ENCODE assay signal across 31 cellular contexts in genomic region chr3:98058244-98058960, GRCh38. TPM values are rescaled to one million over a fixed set of nuclear protein-coding genes. Genes with fewer than 3 reads are reported as not detected.
DNase-seq lines count a peak whose midpoint lies in the region; ATAC-seq and TF ChIP-seq lines count a peak whose summit lies in the region.
"Had no signal": no experiment of that assay in that cellular context is flagged by ENCODE, and none has a peak within 500 bp of the region (broad histone marks: within the 10 kb centered on the region; RNA-seq: fewer than 3 reads in every experiment).

No MANE protein-coding gene starts in this region.

- CTCF ChIA-PET in activated CD4-positive, alpha-beta T cell treated with anti-CD3 and anti-CD28 coated beads for 36 hours (lab: Charles Lee): no interaction called here

- H2AFZ ChIP-seq in OCI-LY3 (ENCODE audit: low read depth, low read length): peak overlapping the region; percentile 67; the same call in 1 of the 2 replicates

- POLR2A ChIA-PET in activated CD4-positive, alpha-beta T cell treated with anti-CD3 and anti-CD28 coated beads for 36 hours (lab: Charles Lee): no interaction called here

- no peaks in the 10 kb centered on the region for H3K9me3 ChIP-seq in OCI-LY3 (ENCODE audit: insufficient read depth, low read length)
- no peaks in the 10 kb centered on the region for H3K9me3 ChIP-seq in adrenal gland (replicated peaks in 1 of 3)
- H3K9me3 ChIP-seq in prostate gland: no peaks in the 10 kb centered on the region
- H3K9me3 ChIP-seq: BLaER1, body of pancreas, upper lobe of right lung had no signal

- H3K4me3 Mint-ChIP-seq in activated CD4-positive, alpha-beta T cell treated with anti-CD3 and anti-CD28 coated beads for 36 hours: no peak overlapping the region
- H3K4me3 Mint-ChIP-seq: activated CD8-positive, alpha-beta T cell treated with anti-CD3 and anti-CD28 coated beads, Interleukin-2, amount 10 ng/mL, durations not matched to agents 7 days and 5 days; memory B cell had no signal

- TF ChIP-seq CTCF in HL-60 (IDR thresholded peaks at IDR 0.05; ENCODE audit: insufficient read depth, low read length): no peak
- TF ChIP-seq CTCF in OCI-LY3 (IDR thresholded peaks at IDR 0.05; ENCODE audit: low read depth, low read length): no peak
- no peak for TF ChIP-seq CTCF in choroid plexus epithelial cell (conservative IDR thresholded peaks at IDR 0.05; ENCODE audit: low read depth, low read length)
- no peak for TF ChIP-seq CTCF in adrenal gland (IDR thresholded peaks at IDR 0.05)
- no peak for TF ChIP-seq CTCF in prostate gland (IDR thresholded peaks at IDR 0.05)

- intact Hi-C loops in adrenal gland (cut with DNase I): no loop called here
- intact Hi-C loops in prostate gland (cut with DNase I): no loop called here
- intact Hi-C loops in activated CD4-positive, alpha-beta T cell treated with anti-CD3 and anti-CD28 coated beads for 36 hours (cut with DNase I, micrococcal nuclease): no loop called here

- no peaks in the 10 kb centered on the region for H3K36me3 Mint-ChIP-seq in activated CD4-positive, alpha-beta T cell treated with anti-CD3 and anti-CD28 coated beads for 36 hours (ENCODE audit: low read depth)
- H3K36me3 Mint-ChIP-seq: memory B cell had no signal

- H3K4me1 ChIP-seq in OCI-LY3 (ENCODE audit: low read length) (peaks cover 5% of the 10 kb centered on the region; the same call in 1 of the 2 replicates), adrenal gland (replicated peaks in 1 of 2) (no peaks in the 10 kb centered on the region), prostate gland (replicated peaks) (no peaks in the 10 kb centered on the region)
- H3K4me1 ChIP-seq: BLaER1, body of pancreas, upper lobe of right lung had no signal

- DNase-seq in CD1c-positive myeloid dendritic cell (ENCODE audit: extremely low spot score): peak; percentile 25
- DNase-seq in HL-60 (ENCODE audit: low read depth in 1 of 2, low spot score in 1 of 2): peak; percentile 61 to 76
- peak; percentile 57 for DNase-seq in choroid plexus epithelial cell (ENCODE audit: low read depth)
- DNase-seq in adrenal gland: no peak
- DNase-seq in prostate gland (ENCODE audit: low spot score): no peak
- DNase-seq in activated CD4-positive, alpha-beta T cell treated with anti-CD3 and anti-CD28 coated beads for 36 hours: no peak
- DNase-seq: activated CD8-positive, alpha-beta T cell treated with anti-CD3 and anti-CD28 coated beads, Interleukin-2, amount 10 ng/mL, durations not matched to agents 7 days and 5 days; activated effector memory CD4-positive, alpha-beta T cell treated with anti-CD3 and anti-CD28 coated beads, Interleukin-2, amount 50 U/mL, for 16 hours; activated T-cell treated with anti-CD3 and anti-CD28 coated beads for 4 hours; body of pancreas; COR-L47; DND-41; effector CD4-positive, alpha-beta T cell; IMR-90; left cardiac atrium; NCI-H2171 treated with DMSO at 0.1 percent for 48 hours; NCI-H69; SHP77 treated with DMSO at 0.1 percent for 48 hours; upper lobe of right lung had no signal

- H3K27ac Mint-ChIP-seq in activated CD4-positive, alpha-beta T cell treated with anti-CD3 and anti-CD28 coated beads for 36 hours: no peak overlapping the region
- H3K27ac Mint-ChIP-seq: activated CD8-positive, alpha-beta T cell treated with anti-CD3 and anti-CD28 coated beads, Interleukin-2, amount 10 ng/mL, durations not matched to agents 7 days and 5 days; memory B cell had no signal

- no peaks in the 10 kb centered on the region for H3K9me3 Mint-ChIP-seq in activated CD4-positive, alpha-beta T cell treated with anti-CD3 and anti-CD28 coated beads for 36 hours (ENCODE audit: low read depth)
- H3K9me3 Mint-ChIP-seq: memory B cell had no signal

- no peak for ATAC-seq in HG03045 (IDR thresholded peaks at IDR 0.05; ENCODE audit: unreplicated experiment)
- ATAC-seq in activated CD4-positive, alpha-beta T cell treated with anti-CD3 and anti-CD28 coated beads for 36 hours: no peak
- ATAC-seq: activated CD4-positive, CD25-positive, alpha-beta regulatory T cell treated with anti-CD3 and anti-CD28 coated beads, Interleukin-2, amount 50 U/mL, for 24 hours; activated CD8-positive, alpha-beta T cell treated with anti-CD3 and anti-CD28 coated beads, Interleukin-2, amount 10 ng/mL, durations not matched to agents 7 days and 5 days; body of pancreas; HCT116; left cardiac atrium; Panc1 had no signal

- no peaks in the 10 kb centered on the region for H3K79me2 ChIP-seq in OCI-LY3 (ENCODE audit: low read length)

- WGBS in adrenal gland, 4 donors: 35 to 45% (median 41%) methylated on average over 7 of the region's 7 CpGs
- WGBS in prostate gland: 44% methylated on average over 7 of the region's 7 CpGs

- H3K27me3 ChIP-seq in HL-60 (ENCODE audit: insufficient read depth, poor library complexity, severe bottlenecking) (no peaks in the 10 kb centered on the region), OCI-LY3 (ENCODE audit: low read depth, low read length) (no peaks in the 10 kb centered on the region), adrenal gland (no peaks in the 10 kb centered on the region), prostate gland (replicated peaks; ENCODE audit: insufficient read depth) (no peaks in the 10 kb centered on the region)
- H3K27me3 ChIP-seq: BLaER1, body of pancreas, upper lobe of right lung had no signal

- H3K9ac ChIP-seq in OCI-LY3 (ENCODE audit: low read length): no peak overlapping the region
- H3K9ac ChIP-seq: BLaER1 had no signal

- no peak overlapping the region for H3K4me3 ChIP-seq in HL-60 (replicated peaks; ENCODE audit: insufficient read depth, low read length)
- H3K4me3 ChIP-seq in OCI-LY3 (ENCODE audit: low read length): no peak overlapping the region
- H3K4me3 ChIP-seq in choroid plexus epithelial cell (ENCODE audit: low read depth, low read length): no peak overlapping the region
- no peak overlapping the region for H3K4me3 ChIP-seq in adrenal gland
- no peak overlapping the region for H3K4me3 ChIP-seq in prostate gland
- H3K4me3 ChIP-seq: BLaER1, body of pancreas, skin epidermis, upper lobe of right lung had no signal

- H3K4me2 ChIP-seq in OCI-LY3 (ENCODE audit: low read length): peak overlapping the region; percentile 5; the same call in 1 of the 2 replicates
- H3K4me2 ChIP-seq: BLaER1 had no signal

- no peaks in the 10 kb centered on the region for H3K4me1 Mint-ChIP-seq in activated CD4-positive, alpha-beta T cell treated with anti-CD3 and anti-CD28 coated beads for 36 hours
- H3K4me1 Mint-ChIP-seq: memory B cell had no signal

- H3K36me3 ChIP-seq in OCI-LY3 (replicated peaks; ENCODE audit: low read depth, low read length): no peaks in the 10 kb centered on the region
- H3K36me3 ChIP-seq in adrenal gland (replicated peaks in 1 of 2): no peaks in the 10 kb centered on the region
- no peaks in the 10 kb centered on the region for H3K36me3 ChIP-seq in prostate gland
- H3K36me3 ChIP-seq: BLaER1, upper lobe of right lung had no signal

- peaks cover 8% of the 10 kb centered on the region for H3K27me3 Mint-ChIP-seq in activated CD4-positive, alpha-beta T cell treated with anti-CD3 and anti-CD28 coated beads for 36 hours

- H3K27ac ChIP-seq in HL-60 (replicated peaks) (peak overlapping the region; percentile 29), OCI-LY3 (ENCODE audit: low read length) (no peak overlapping the region), adrenal gland (no peak overlapping the region), prostate gland (no peak overlapping the region)
- H3K27ac ChIP-seq: BLaER1, body of pancreas, skin epidermis, upper lobe of right lung had no signal

- TF ChIP-seq POLR2A in adrenal gland (IDR thresholded peaks at IDR 0.05) (no peak), prostate gland (IDR thresholded peaks at IDR 0.05) (no peak)

- H4K20me1 ChIP-seq in OCI-LY3 (ENCODE audit: insufficient read depth, low read length): no peaks in the 10 kb centered on the region
- H4K20me1 ChIP-seq: BLaER1 had no signal

RNA-seq across cellular contexts. Expression of gene GABRR3, which starts 23.3 kb away (rescaled TPM):
- total RNA-seq in adrenal gland (under 1 TPM in 1 of 8 donors, not detected in 7; under 0.01 TPM), prostate gland (under 1 TPM in 1 of 2 donors, not detected in 1; 0.34 TPM)
- polyA plus RNA-seq in adrenal gland: not detected
- not detected for total RNA-seq in activated CD4-positive, alpha-beta T cell treated with anti-CD3 and anti-CD28 coated beads for 36 hours
- total RNA-seq: A673; activated CD8-positive, alpha-beta T cell treated with anti-CD3 and anti-CD28 coated beads, Interleukin-2, amount 10 ng/mL, durations not matched to agents 7 days and 5 days; body of pancreas; epithelial cell of proximal tubule; fibroblast of villous mesenchyme; IMR-90; left cardiac atrium; myocyte; upper lobe of right lung had no signal
- polyA plus RNA-seq: IMR-90 had no signal

RNA-seq across cellular contexts. Expression of gene OR5AC2, which starts 28.6 kb away (rescaled TPM):
- total RNA-seq in adrenal gland (not detected), prostate gland (not detected)
- polyA plus RNA-seq in adrenal gland: not detected
- total RNA-seq in activated CD4-positive, alpha-beta T cell treated with anti-CD3 and anti-CD28 coated beads for 36 hours: not detected
- total RNA-seq: A673; activated CD8-positive, alpha-beta T cell treated with anti-CD3 and anti-CD28 coated beads, Interleukin-2, amount 10 ng/mL, durations not matched to agents 7 days and 5 days; body of pancreas; epithelial cell of proximal tubule; fibroblast of villous mesenchyme; IMR-90; left cardiac atrium; myocyte; upper lobe of right lung had no signal
- polyA plus RNA-seq: IMR-90 had no signal

Comparison
In these comparisons a context has a peak if more than half of its experiments do, and no peak if none do; other contexts are left out.
1. DNase-seq: peak in CD1c-positive myeloid dendritic cell (single experiment), HL-60 (2 of 2) and choroid plexus epithelial cell (single experiment); none in adrenal gland (0 of 7), prostate gland (single experiment) and activated CD4-positive, alpha-beta T cell treated with anti-CD3 and anti-CD28 coated beads for 36 hours (single experiment).